2 cellular contexts compared by ENCODE assay signal in the genomic region with DNA sequence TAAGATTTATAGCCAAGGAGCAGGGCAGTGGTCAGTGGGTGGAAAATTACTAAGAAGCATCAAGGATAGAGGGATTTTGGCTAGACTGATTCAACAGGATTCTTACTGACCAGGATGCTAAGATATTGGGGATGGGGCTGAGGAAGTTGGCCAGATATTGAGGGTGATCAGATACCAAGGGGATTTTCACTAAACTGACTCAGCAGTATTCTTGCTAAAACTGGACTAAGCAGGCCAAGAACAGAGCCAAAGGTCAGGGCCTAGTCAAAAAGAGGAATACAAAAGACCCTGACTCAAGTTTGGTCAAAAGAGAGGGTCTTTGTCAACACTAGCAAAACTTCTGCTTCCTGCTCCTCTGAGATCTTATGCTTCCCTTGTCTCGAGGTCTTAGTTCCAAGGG.
A peak's percentile ranks its signal among the peaks of the same experiment; 100 is the strongest.
TF ChIP-seq lines count a peak whose summit lies in the region.

No MANE protein-coding gene starts in this region.

TF ChIP-seq in HepG2, 621 proteins besides CTCF, POLR2A, EP300 and RAD21:
- no peak for TF ChIP-seq PRPF4 (IDR thresholded peaks at IDR 0.05; ENCODE audit: low read depth, low read length, poor library complexity, severe bottlenecking)
- TF ChIP-seq HDAC6 (IDR thresholded peaks at IDR 0.05; ENCODE audit: low read depth, low read length) = no peak
- TF ChIP-seq MAFK (conservative IDR thresholded peaks at IDR 0.05 in 1 of 2, IDR thresholded peaks at IDR 0.05 in 1 of 2; ENCODE audit: low read length in 2 of 2) = peak in 1 of 2 experiments; percentile 74; a peak in 2 of 4 replicates
- TF ChIP-seq MAFF (IDR thresholded peaks at IDR 0.05; ENCODE audit: low read depth, low read length) = peak; percentile 52; the same call in 1 of the 2 replicates
TF ChIP-seq in HepG2: peak in this region for 2.

TF ChIP-seq in K562, 482 proteins besides CTCF, POLR2A, EP300 and RAD21:
- TF ChIP-seq KAT8 (IDR thresholded peaks at IDR 0.05; ENCODE audit: low read depth) (no peak), NFE2 (IDR thresholded peaks at IDR 0.05; ENCODE audit: low read depth) (peak; percentile 31; the same call in 1 of the 2 replicates), MAFK (IDR thresholded peaks at IDR 0.05; ENCODE audit: low read length) (peak; percentile 51; the same call in 1 of the 2 replicates), L3MBTL2 (IDR thresholded peaks at IDR 0.05) (no peak), ZNF316 (IDR thresholded peaks at IDR 0.05) (peak; percentile 75), C11orf30 (IDR thresholded peaks at IDR 0.05; ENCODE audit: low read depth) (peak; percentile 67; the same call in 1 of the 2 replicates), POLR3A (IDR thresholded peaks at IDR 0.05; ENCODE audit: borderline replicate concordance, extremely low read depth, insufficient read depth, insufficient read length) (no peak), SMARCA4 (IDR thresholded peaks at IDR 0.05) (no peak), RCOR1 (IDR thresholded peaks at IDR 0.05; ENCODE audit: borderline replicate concordance in 1 of 2, low read depth in 2 of 2, low read length in 2 of 2) (no peak), FOXK1 (CRISPR knock-in tag; IDR thresholded peaks at IDR 0.05; ENCODE audit: borderline replicate concordance) (no peak), MAFF (IDR thresholded peaks at IDR 0.05; ENCODE audit: low read length) (0 out of 2 replicates have a peak, but pooled peaks have one; percentile 40), KLF16 (IDR thresholded peaks at IDR 0.05) (peak; percentile 43; the same call in 1 of the 2 replicates), TARDBP (IDR thresholded peaks at IDR 0.05) (no peak), HNRNPLL (IDR thresholded peaks at IDR 0.05; ENCODE audit: low read depth, low read length, poor library complexity, severe bottlenecking) (no peak), ZFPM2 (CRISPR knock-in tag; IDR thresholded peaks at IDR 0.05) (no peak), E2F3 (CRISPR knock-in tag; IDR thresholded peaks at IDR 0.05) (no peak), BACH1 (tag; IDR thresholded peaks at IDR 0.05) (0 out of 2 replicates have a peak, but pooled peaks have one; percentile 25), ZNF79 (CRISPR knock-in tag; IDR thresholded peaks at IDR 0.05; ENCODE audit: low read depth) (no peak), MAFG (tag; conservative IDR thresholded peaks at IDR 0.05) (peak; percentile 78), NFYB (IDR thresholded peaks at IDR 0.05; ENCODE audit: extremely low read depth, insufficient read length) (no peak)
- TF ChIP-seq, protein P1, sequence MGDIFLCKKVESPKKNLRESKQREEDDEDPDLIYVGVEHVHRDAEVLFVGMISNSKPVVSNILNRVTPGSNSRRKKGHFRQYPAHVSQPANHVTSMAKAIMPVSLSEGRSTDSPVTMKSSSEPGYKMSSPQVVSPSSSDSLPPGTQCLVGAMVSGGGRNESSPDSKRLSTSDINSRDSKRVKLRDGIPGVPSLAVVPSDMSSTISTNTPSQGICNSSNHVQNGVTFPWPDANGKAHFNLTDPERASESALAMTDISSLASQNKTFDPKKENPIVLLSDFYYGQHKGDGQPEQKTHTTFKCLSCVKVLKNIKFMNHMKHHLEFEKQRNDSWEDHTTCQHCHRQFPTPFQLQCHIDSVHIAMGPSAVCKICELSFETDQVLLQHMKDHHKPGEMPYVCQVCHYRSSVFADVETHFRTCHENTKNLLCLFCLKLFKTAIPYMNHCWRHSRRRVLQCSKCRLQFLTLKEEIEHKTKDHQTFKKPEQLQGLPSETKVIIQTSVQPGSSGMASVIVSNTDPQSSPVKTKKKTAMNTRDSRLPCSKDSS (IDR thresholded peaks at IDR 0.05; ENCODE audit: low read depth, partially characterized antibody) = no peak
- TF ChIP-seq, protein P2, sequence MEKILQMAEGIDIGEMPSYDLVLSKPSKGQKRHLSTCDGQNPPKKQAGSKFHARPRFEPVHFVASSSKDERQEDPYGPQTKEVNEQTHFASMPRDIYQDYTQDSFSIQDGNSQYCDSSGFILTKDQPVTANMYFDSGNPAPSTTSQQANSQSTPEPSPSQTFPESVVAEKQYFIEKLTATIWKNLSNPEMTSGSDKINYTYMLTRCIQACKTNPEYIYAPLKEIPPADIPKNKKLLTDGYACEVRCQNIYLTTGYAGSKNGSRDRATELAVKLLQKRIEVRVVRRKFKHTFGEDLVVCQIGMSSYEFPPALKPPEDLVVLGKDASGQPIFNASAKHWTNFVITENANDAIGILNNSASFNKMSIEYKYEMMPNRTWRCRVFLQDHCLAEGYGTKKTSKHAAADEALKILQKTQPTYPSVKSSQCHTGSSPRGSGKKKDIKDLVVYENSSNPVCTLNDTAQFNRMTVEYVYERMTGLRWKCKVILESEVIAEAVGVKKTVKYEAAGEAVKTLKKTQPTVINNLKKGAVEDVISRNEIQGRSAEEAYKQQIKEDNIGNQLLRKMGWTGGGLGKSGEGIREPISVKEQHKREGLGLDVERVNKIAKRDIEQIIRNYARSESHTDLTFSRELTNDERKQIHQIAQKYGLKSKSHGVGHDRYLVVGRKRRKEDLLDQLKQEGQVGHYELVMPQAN (IDR thresholded peaks at IDR 0.05; ENCODE audit: borderline replicate concordance) = no peak
- TF ChIP-seq, protein P3, sequence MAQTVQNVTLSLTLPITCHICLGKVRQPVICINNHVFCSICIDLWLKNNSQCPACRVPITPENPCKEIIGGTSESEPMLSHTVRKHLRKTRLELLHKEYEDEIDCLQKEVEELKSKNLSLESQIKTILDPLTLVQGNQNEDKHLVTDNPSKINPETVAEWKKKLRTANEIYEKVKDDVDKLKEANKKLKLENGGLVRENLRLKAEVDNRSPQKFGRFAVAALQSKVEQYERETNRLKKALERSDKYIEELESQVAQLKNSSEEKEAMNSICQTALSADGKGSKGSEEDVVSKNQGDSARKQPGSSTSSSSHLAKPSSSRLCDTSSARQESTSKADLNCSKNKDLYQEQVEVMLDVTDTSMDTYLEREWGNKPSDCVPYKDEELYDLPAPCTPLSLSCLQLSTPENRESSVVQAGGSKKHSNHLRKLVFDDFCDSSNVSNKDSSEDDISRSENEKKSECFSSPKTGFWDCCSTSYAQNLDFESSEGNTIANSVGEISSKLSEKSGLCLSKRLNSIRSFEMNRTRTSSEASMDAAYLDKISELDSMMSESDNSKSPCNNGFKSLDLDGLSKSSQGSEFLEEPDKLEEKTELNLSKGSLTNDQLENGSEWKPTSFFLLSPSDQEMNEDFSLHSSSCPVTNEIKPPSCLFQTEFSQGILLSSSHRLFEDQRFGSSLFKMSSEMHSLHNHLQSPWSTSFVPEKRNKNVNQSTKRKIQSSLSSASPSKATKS (CRISPR knock-in tag; IDR thresholded peaks at IDR 0.05) = no peak
- TF ChIP-seq, protein P4, sequence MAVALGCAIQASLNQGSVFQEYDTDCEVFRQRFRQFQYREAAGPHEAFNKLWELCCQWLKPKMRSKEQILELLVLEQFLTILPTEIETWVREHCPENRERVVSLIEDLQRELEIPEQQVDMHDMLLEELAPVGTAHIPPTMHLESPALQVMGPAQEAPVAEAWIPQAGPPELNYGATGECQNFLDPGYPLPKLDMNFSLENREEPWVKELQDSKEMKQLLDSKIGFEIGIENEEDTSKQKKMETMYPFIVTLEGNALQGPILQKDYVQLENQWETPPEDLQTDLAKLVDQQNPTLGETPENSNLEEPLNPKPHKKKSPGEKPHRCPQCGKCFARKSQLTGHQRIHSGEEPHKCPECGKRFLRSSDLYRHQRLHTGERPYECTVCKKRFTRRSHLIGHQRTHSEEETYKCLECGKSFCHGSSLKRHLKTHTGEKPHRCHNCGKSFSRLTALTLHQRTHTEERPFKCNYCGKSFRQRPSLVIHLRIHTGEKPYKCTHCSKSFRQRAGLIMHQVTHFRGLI (CRISPR knock-in tag; IDR thresholded peaks at IDR 0.05) = no peak
- TF ChIP-seq, protein P5, sequence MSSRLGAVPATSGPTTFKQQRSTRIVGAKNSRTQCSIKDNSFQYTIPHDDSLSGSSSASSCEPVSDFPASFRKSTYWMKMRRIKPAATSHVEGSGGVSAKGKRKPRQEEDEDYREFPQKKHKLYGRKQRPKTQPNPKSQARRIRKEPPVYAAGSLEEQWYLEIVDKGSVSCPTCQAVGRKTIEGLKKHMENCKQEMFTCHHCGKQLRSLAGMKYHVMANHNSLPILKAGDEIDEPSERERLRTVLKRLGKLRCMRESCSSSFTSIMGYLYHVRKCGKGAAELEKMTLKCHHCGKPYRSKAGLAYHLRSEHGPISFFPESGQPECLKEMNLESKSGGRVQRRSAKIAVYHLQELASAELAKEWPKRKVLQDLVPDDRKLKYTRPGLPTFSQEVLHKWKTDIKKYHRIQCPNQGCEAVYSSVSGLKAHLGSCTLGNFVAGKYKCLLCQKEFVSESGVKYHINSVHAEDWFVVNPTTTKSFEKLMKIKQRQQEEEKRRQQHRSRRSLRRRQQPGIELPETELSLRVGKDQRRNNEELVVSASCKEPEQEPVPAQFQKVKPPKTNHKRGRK (tag; IDR thresholded peaks at IDR 0.05) = no peak
- TF ChIP-seq, protein P6, sequence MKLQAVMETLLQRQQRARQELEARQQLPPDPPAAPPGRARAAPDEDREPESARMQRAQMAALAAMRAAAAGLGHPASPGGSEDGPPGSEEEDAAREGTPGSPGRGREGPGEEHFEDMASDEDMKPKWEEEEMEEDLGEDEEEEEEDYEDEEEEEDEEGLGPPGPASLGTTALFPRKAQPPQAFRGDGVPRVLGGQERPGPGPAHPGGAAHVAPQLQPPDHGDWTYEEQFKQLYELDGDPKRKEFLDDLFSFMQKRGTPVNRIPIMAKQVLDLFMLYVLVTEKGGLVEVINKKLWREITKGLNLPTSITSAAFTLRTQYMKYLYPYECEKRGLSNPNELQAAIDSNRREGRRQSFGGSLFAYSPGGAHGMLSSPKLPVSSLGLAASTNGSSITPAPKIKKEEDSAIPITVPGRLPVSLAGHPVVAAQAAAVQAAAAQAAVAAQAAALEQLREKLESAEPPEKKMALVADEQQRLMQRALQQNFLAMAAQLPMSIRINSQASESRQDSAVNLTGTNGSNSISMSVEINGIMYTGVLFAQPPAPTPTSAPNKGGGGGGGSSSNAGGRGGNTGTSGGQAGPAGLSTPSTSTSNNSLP (IDR thresholded peaks at IDR 0.05; ENCODE audit: borderline replicate concordance, low read depth, low read length) = no peak
- TF ChIP-seq, protein P7, sequence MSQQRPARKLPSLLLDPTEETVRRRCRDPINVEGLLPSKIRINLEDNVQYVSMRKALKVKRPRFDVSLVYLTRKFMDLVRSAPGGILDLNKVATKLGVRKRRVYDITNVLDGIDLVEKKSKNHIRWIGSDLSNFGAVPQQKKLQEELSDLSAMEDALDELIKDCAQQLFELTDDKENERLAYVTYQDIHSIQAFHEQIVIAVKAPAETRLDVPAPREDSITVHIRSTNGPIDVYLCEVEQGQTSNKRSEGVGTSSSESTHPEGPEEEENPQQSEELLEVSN (IDR thresholded peaks at IDR 0.05; ENCODE audit: borderline replicate concordance in 1 of 2, extremely low read depth in 1 of 2, insufficient read depth in 1 of 2, insufficient read length in 1 of 2, low read depth in 1 of 2, low read length in 1 of 2, poor library complexity in 1 of 2, severe bottlenecking in 1 of 2) = no peak
- TF ChIP-seq, protein P8, sequence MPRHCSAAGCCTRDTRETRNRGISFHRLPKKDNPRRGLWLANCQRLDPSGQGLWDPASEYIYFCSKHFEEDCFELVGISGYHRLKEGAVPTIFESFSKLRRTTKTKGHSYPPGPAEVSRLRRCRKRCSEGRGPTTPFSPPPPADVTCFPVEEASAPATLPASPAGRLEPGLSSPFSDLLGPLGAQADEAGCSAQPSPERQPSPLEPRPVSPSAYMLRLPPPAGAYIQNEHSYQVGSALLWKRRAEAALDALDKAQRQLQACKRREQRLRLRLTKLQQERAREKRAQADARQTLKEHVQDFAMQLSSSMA (CRISPR knock-in tag; IDR thresholded peaks at IDR 0.05) = no peak
TF ChIP-seq in K562: peak in this region for 8.
